In the genomic region with DNA sequence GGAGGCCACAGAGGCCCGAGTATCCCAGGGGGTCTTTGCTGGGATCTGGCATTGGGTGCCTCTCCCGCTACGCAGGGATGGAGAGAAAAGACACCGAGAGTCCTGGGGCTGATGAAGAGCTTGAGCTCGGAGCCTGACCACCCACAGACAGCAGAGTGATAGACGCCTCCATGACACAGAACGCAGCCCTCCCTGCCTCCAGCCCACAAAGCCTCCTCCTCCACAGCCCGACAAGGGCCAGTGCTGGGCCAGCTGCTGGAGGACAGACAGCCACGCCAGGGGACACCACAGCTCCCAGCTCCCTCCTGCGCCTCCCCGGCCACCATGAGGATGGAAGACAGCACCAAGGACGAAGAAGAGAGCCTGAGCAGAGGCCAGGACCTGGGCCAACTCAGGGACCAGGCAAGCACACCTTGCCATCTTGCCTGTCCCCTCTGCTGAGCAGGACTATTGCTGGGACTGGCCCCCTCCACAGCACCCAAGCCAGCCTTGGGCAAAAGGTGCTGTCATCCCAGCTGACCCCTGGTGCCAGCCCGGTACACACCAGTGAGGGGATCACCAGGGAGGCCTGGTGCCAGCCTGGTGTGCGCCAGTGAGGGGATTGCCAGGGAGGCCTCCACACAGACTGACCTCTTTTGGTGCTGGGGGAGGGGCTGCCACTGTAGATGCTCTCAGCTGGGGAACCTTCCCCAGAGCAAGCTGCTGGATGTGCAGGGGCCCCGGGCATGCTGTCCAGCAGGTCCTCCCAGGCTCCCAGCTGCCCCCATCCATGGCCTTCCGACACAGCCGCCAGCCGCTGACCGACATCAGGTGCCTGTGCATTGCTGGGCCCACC, we compare ENCODE assay signal across 21 cellular contexts.
"Had no signal": no experiment of that assay in that cellular context is flagged by ENCODE, and none has a peak within 500 bp of the region (broad histone marks: within the 10 kb centered on the region; RNA-seq: fewer than 3 reads in every experiment).

No MANE protein-coding gene starts in this region.

- H3K27me3 ChIP-seq: hepatocyte, thyroid gland had no signal

- H3K4me1 Mint-ChIP-seq: activated naive CD4-positive, alpha-beta T cell treated with anti-CD3 and anti-CD28 coated beads, Interleukin-2, amount 10 ng/mL, durations not matched to agents 7 days and 5 days; WTC11 had no signal

- H3K27ac ChIP-seq: cardiac muscle cell, hepatocyte, thyroid gland had no signal

- H3K36me3 Mint-ChIP-seq: activated naive CD4-positive, alpha-beta T cell treated with anti-CD3 and anti-CD28 coated beads, Interleukin-2, amount 10 ng/mL, durations not matched to agents 7 days and 5 days; WTC11 had no signal

- H3K4me3 Mint-ChIP-seq: activated naive CD4-positive, alpha-beta T cell treated with anti-CD3 and anti-CD28 coated beads, Interleukin-2, amount 10 ng/mL, durations not matched to agents 7 days and 5 days; activated T-cell treated with anti-CD3 and anti-CD28 coated beads, Interleukin-2, amount 50 U/mL, for 24 hours; dendritic cell treated with granulocyte-macrophage colony-stimulating factor and Interleukin-4, amounts not matched to agents 40 ng/mL and 50 ng/mL, for 4 days; naive thymus-derived CD4-positive, alpha-beta T cell; neural crest cell; WTC11 had no signal

- ATAC-seq: naive thymus-derived CD4-positive, alpha-beta T cell; stimulated activated naive CD8-positive, alpha-beta T cell treated with anti-CD3 and anti-CD28 coated beads, Interleukin-15, Interleukin-2, amounts not matched to agents 100 U/mL and 50 U/mL, for 24 hours; WTC11 had no signal

- H3K4me3 ChIP-seq: cardiac muscle cell, hepatocyte, thyroid gland had no signal

- H3K9me3 ChIP-seq: thyroid gland had no signal

- H3K27ac Mint-ChIP-seq: activated naive CD4-positive, alpha-beta T cell treated with anti-CD3 and anti-CD28 coated beads, Interleukin-2, amount 10 ng/mL, durations not matched to agents 7 days and 5 days; activated T-cell treated with anti-CD3 and anti-CD28 coated beads, Interleukin-2, amount 50 U/mL, for 24 hours; activated T-helper 2 cell treated with anti-CD3 and anti-CD28 coated beads, Interferon-gamma antibody, Interleukin-2, Interleukin-4, amounts not matched to agents 10 μg/mL and 5 μg/mL and 100 μg/mL, durations not matched to agents 14 hours and 24 hours and 36 hours; dendritic cell treated with granulocyte-macrophage colony-stimulating factor and Interleukin-4, amounts not matched to agents 40 ng/mL and 50 ng/mL, for 4 days; naive thymus-derived CD4-positive, alpha-beta T cell; progenitor cell of endocrine pancreas; WTC11 had no signal

- H3K4me1 ChIP-seq: thyroid gland had no signal

- H3K9me3 Mint-ChIP-seq: activated naive CD4-positive, alpha-beta T cell treated with anti-CD3 and anti-CD28 coated beads, Interleukin-2, amount 10 ng/mL, durations not matched to agents 7 days and 5 days; activated T-cell treated with anti-CD3 and anti-CD28 coated beads, Interleukin-2, amount 50 U/mL, for 24 hours; activated T-helper 2 cell treated with anti-CD3 and anti-CD28 coated beads, Interferon-gamma antibody, Interleukin-2, Interleukin-4, amounts not matched to agents 10 μg/mL and 5 μg/mL and 100 μg/mL, durations not matched to agents 14 hours and 24 hours and 36 hours; dendritic cell treated with granulocyte-macrophage colony-stimulating factor and Interleukin-4, amounts not matched to agents 40 ng/mL and 50 ng/mL, for 4 days; neural crest cell; WTC11 had no signal

- H3K36me3 ChIP-seq: cardiac muscle cell, thyroid gland had no signal

- DNase-seq: activated CD4-positive, alpha-beta T cell treated with anti-CD3 and anti-CD28 coated beads, Interleukin-2, amount 50 U/mL, for 4 hours; activated CD8-positive, alpha-beta memory T cell treated with anti-CD3 and anti-CD28 coated beads for 24 hours; activated CD8-positive, alpha-beta memory T cell treated with anti-CD3 and anti-CD28 coated beads, Interleukin-2, amount 50 U/mL, for 4 hours; activated naive CD4-positive, alpha-beta T cell treated with anti-CD3 and anti-CD28 coated beads, Interleukin-2, amount 10 ng/mL, durations not matched to agents 7 days and 5 days; activated T-cell treated with anti-CD3 and anti-CD28 coated beads, Interleukin-2, amount 50 U/mL, for 24 hours; amygdala; effector CD8-positive, alpha-beta T cell; erythroblast; foreskin fibroblast; naive thymus-derived CD4-positive, alpha-beta T cell; stimulated activated CD4-positive, alpha-beta T cell treated with anti-CD3 and anti-CD28 coated beads, Interleukin-4, amount 100 ng/mL, for 24 hours; stimulated activated naive CD8-positive, alpha-beta T cell treated with anti-CD3 and anti-CD28 coated beads, Interleukin-15, Interleukin-2, amounts not matched to agents 100 U/mL and 50 U/mL, for 24 hours; T-helper 1 cell; thyroid gland had no signal
